Comparison of ENCODE assay signal across 21 cellular contexts in the genomic region with DNA sequence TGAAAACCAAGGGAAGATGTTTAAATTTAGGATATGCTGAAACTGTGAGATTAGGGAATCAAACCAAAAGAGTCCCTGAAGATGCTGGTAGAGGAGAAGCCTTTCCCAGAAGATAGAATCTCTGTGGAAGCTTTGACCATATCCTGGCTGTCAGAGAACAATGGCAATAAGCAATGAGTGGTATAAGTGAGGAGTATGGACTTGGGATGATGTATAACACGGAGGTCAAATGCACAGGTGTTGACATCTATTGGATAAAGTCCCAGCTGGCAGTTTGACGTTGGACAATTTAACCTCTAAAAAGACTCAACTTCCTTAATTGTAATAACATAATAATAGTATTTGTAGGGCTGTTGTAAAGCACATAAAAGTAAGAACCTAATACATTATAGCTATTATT. TPM values are rescaled to one million over a fixed set of nuclear protein-coding genes. Genes with fewer than 3 reads are reported as not detected.
DNase-seq lines count a peak whose midpoint lies in the region; ATAC-seq, FAIRE-seq and TF ChIP-seq lines count a peak whose summit lies in the region.
"Had no signal": no experiment of that assay in that cellular context is flagged by ENCODE, and none has a peak within 500 bp of the region (broad histone marks: within the 10 kb centered on the region; RNA-seq: fewer than 3 reads in every experiment).

No MANE protein-coding gene starts in this region.

- H3K9me1 ChIP-seq in IMR-90 (ENCODE audit: insufficient read depth, low read length), result no peaks in the 10 kb centered on the region

- H3K36me3 ChIP-seq in IMR-90 (ENCODE audit: control insufficient read depth, insufficient read depth, low read length), result no peaks in the 10 kb centered on the region; the same call in 1 of the 2 replicates
- H3K36me3 ChIP-seq: HAP-1 had no signal

- peak overlapping the region; percentile 52 for H2BK120ac ChIP-seq in IMR-90 (ENCODE audit: low read depth, low read length)

- FAIRE-seq in colon (lab: Jason Lieb, UNC), result peak; percentile 57
- FAIRE-seq in RCC 7860 (lab: Jason Lieb, UNC), result no peak
- FAIRE-seq: D721Med, G401.6, GM12891, H1, HepG2, HTR-8/SVneo had no signal

- no peak for ATAC-seq in IMR-90 (ENCODE audit: low read depth)
- ATAC-seq: CD8-positive, alpha-beta T cell; HepG2 had no signal

- H3K4ac ChIP-seq in IMR-90 (ENCODE audit: low read depth, low read length), result no peak overlapping the region; the same call in 1 of the 2 replicates

- H3K9ac ChIP-seq in IMR-90 (ENCODE audit: low read depth, low read length), result no peak overlapping the region

- intact Hi-C loops in IMR-90 (cut with micrococcal nuclease), result no loop called here

- peak overlapping the region; percentile 78; the same call in 1 of the 2 replicates for H2BK20ac ChIP-seq in IMR-90 (ENCODE audit: low read depth, low read length)

- no peak overlapping the region for H3K56ac ChIP-seq in IMR-90 (ENCODE audit: extremely low read depth, insufficient read depth, low read length)

- no TSS peak for BruUV-seq in IMR-90 (replicated peaks; lab: Mats Ljungman, UMichigan)

- H2AFZ ChIP-seq in IMR-90 (replicated peaks; ENCODE audit: low read length, poor library complexity), result no peak overlapping the region

- no peak overlapping the region for H3K14ac ChIP-seq in IMR-90 (replicated peaks; ENCODE audit: low read depth, low read length)

- no peaks in the 10 kb centered on the region; the same call in 1 of the 2 replicates for H3K9me3 ChIP-seq in IMR-90 (ENCODE audit: control insufficient read depth, insufficient read depth, low read length)

- H3K27ac ChIP-seq in IMR-90 (ENCODE audit: insufficient read depth, low read length), result no peak overlapping the region
- H3K27ac ChIP-seq: 22Rv1 had no signal

- no peak for TF ChIP-seq RAD21 in IMR-90 (IDR thresholded peaks at IDR 0.05; ENCODE audit: low read length)

- H3K4me3 ChIP-seq in IMR-90 (ENCODE audit: insufficient read depth, low read depth, low read length), result no peak overlapping the region
- H3K4me3 ChIP-seq: HAP-1 had no signal

- H4K91ac ChIP-seq in IMR-90 (ENCODE audit: insufficient read depth, low read depth, low read length), result no peak overlapping the region; the same call in 1 of the 2 replicates

- TF ChIP-seq POLR2A in IMR-90 (IDR thresholded peaks at IDR 0.05; ENCODE audit: low read depth, low read length), result no peak

- H4K20me1 ChIP-seq in IMR-90 (ENCODE audit: insufficient read depth, low read length), result no peaks in the 10 kb centered on the region

- H3K4me2 ChIP-seq in IMR-90 (ENCODE audit: low read depth, low read length), result no peak overlapping the region

- POLR2A ChIA-PET in IMR-90 (lab: Charles Lee; ENCODE audit: unreplicated experiment), result no interaction called here

- CTCF ChIA-PET in IMR-90 (lab: Yijun Ruan, JAX), result no interaction called here

- peak; percentile 11 for DNase-seq in NCI-H2227 (lab: John Stamatoyannopoulos, UW; ENCODE audit: unreplicated experiment)
- no peak for DNase-seq in NCI-H2227 treated with DMSO at 0.1 percent for 48 hours (lab: John Stamatoyannopoulos, UW)
- DNase-seq in IMR-90, result no peak
- DNase-seq in glomerular endothelial cell (ENCODE audit: extremely low read depth, low read depth, low spot score), result peak; percentile 52
- DNase-seq in HT-29 (ENCODE audit: low spot score), result no peak
- no peak for DNase-seq in RCC 7860 (ENCODE audit: low spot score)
- no peak for DNase-seq in stimulated activated CD4-positive, alpha-beta T cell treated with anti-CD3 and anti-CD28 coated beads, Interleukin-12 subunit alpha, Interleukin-12 subunit beta, amount 100 ng/mL, for 4 hours
- DNase-seq: CD8-positive, alpha-beta T cell; DMS153; DMS79 treated with DMSO at 0.1 percent for 48 hours had no signal

- peaks cover 1% of the 10 kb centered on the region; the same call in 1 of the 2 replicates for H3K4me1 ChIP-seq in IMR-90 (ENCODE audit: control insufficient read depth, insufficient read depth, low read length)
- H3K4me1 ChIP-seq: HAP-1 had no signal

- dilution Hi-C loops in IMR-90 (cut with HindIII; ENCODE audit: low sequenced_read_pairs, unreplicated experiment), result no loop called here

- no peaks in the 10 kb centered on the region for H3K27me3 ChIP-seq in IMR-90 (ENCODE audit: control insufficient read depth, insufficient read depth, low read length)

- H2BK15ac ChIP-seq in IMR-90 (ENCODE audit: low read depth, low read length), result peak overlapping the region; percentile 93; the same call in 1 of the 3 replicates

- peak overlapping the region; percentile 74; the same call in 1 of the 2 replicates for H3K18ac ChIP-seq in IMR-90 (ENCODE audit: low read depth, low read length)

- H4K5ac ChIP-seq in IMR-90 (ENCODE audit: low read depth, low read length), result peak overlapping the region; percentile 40; the same call in 1 of the 2 replicates

- H2BK5ac ChIP-seq in IMR-90 (ENCODE audit: low read depth, low read length, poor library complexity, severe bottlenecking), result no peak overlapping the region

- no peak for TF ChIP-seq CTCF in IMR-90 (conservative IDR thresholded peaks at IDR 0.05; ENCODE audit: low read depth, low read length)

- no peaks in the 10 kb centered on the region for H3K79me1 ChIP-seq in IMR-90 (ENCODE audit: low read depth in 1 of 2, low read length in 2 of 2)

- no peak overlapping the region for H2AK9ac ChIP-seq in IMR-90 (replicated peaks; ENCODE audit: low read depth, low read length, poor library complexity)

- H4K8ac ChIP-seq in IMR-90 (ENCODE audit: low read depth in 2 of 2, low read length in 2 of 2), result no peak overlapping the region

- H2AK5ac ChIP-seq in IMR-90 (ENCODE audit: low read depth, low read length), result no peak overlapping the region

- H3K23ac ChIP-seq in IMR-90 (ENCODE audit: low read depth, low read length), result no peak overlapping the region

- in situ Hi-C loops in IMR-90 (cut with MboI; ENCODE audit: low sequenced_read_pairs), result no loop called here

- no CpG with 5 or more reads among the region's 2 CpGs for WGBS in IMR-90 (ENCODE audit: extremely low coverage in 2 of 2, insufficient read length in 1 of 2), 2 experiments

TF ChIP-seq in IMR-90, 13 proteins besides CTCF, POLR2A, EP300 and RAD21:
- TF ChIP-seq BHLHE40 (IDR thresholded peaks at IDR 0.05; ENCODE audit: low read depth, low read length), result no peak
- no peak for TF ChIP-seq NFE2L2 (IDR thresholded peaks at IDR 0.05; ENCODE audit: low read depth, low read length)
- no peak for TF ChIP-seq CHD1 (IDR thresholded peaks at IDR 0.05; ENCODE audit: low read depth, low read length)
- TF ChIP-seq CEBPB (IDR thresholded peaks at IDR 0.05; ENCODE audit: low read depth, low read length), result no peak
- no peak for TF ChIP-seq FOS (IDR thresholded peaks at IDR 0.05; ENCODE audit: low read depth, low read length)
- TF ChIP-seq, protein P1, sequence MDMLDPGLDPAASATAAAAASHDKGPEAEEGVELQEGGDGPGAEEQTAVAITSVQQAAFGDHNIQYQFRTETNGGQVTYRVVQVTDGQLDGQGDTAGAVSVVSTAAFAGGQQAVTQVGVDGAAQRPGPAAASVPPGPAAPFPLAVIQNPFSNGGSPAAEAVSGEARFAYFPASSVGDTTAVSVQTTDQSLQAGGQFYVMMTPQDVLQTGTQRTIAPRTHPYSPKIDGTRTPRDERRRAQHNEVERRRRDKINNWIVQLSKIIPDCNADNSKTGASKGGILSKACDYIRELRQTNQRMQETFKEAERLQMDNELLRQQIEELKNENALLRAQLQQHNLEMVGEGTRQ (IDR thresholded peaks at IDR 0.05; ENCODE audit: low read depth, low read length), result no peak
- no peak for TF ChIP-seq SMC3 (IDR thresholded peaks at IDR 0.05; ENCODE audit: low read depth, low read length)
- TF ChIP-seq RCOR1 (IDR thresholded peaks at IDR 0.05; ENCODE audit: insufficient replicate concordance, low read length), result no peak
- no peak for TF ChIP-seq MAFK (IDR thresholded peaks at IDR 0.05; ENCODE audit: low read depth, low read length)
- no peak for TF ChIP-seq RFX5 (IDR thresholded peaks at IDR 0.05; ENCODE audit: low read depth, low read length)
- TF ChIP-seq ELK1 (IDR thresholded peaks at IDR 0.05; ENCODE audit: borderline replicate concordance, low read depth, low read length), result no peak
- TF ChIP-seq MAZ (IDR thresholded peaks at IDR 0.05; ENCODE audit: borderline replicate concordance, low read depth, low read length), result no peak
- no peak for TF ChIP-seq MXI1 (IDR thresholded peaks at IDR 0.05; ENCODE audit: borderline replicate concordance, low read depth, low read length)

RNA-seq across cellular contexts. Expression of gene CLEC14A, which starts 30.1 kb away (rescaled TPM):
- 2.8 and 3.0 TPM in 2 replicates for total RNA-seq in IMR-90 (2012; rRNA removed)
- polyA plus RNA-seq in IMR-90 (2012; rRNA removed), result 5.7 and 6.2 TPM in 2 replicates
- polyA plus RNA-seq in IMR-90 (2012; cell fraction: cytosol; rRNA removed), result 4.6 and 5.4 TPM in 2 replicates
- 1.4 and 2.9 TPM in 2 replicates for polyA plus RNA-seq in IMR-90 (2012; cell fraction: nucleus; rRNA removed; ENCODE audit: low replicate concordance)
- total RNA-seq in glomerular endothelial cell, result 318 and 389 TPM in 2 replicates
- not detected in 2 replicates for total RNA-seq in HT-29 (2014; rRNA removed; shearing (Covaris generic))
- total RNA-seq: A673; CD8-positive, alpha-beta T cell; HepG2 had no signal
- polyA plus RNA-seq: CD14-positive monocyte, HepG2 had no signal

Comparison
In these comparisons a context has a peak if more than half of its experiments do, and no peak if none do; other contexts are left out.
1. DNase-seq: peak in NCI-H2227 (single experiment) and glomerular endothelial cell (single experiment); none in NCI-H2227 treated with DMSO at 0.1 percent for 48 hours (single experiment), IMR-90 (single experiment), HT-29 (single experiment), RCC 7860 (single experiment) and stimulated activated CD4-positive, alpha-beta T cell treated with anti-CD3 and anti-CD28 coated beads, Interleukin-12 subunit alpha, Interleukin-12 subunit beta, amount 100 ng/mL, for 4 hours (single experiment).
2. RNA of gene CLEC14A, which starts 30.1 kb away (total RNA-seq): 318 to 389 TPM in glomerular endothelial cell; 2.8 to 3.0 TPM in IMR-90 and not detected in HT-29; every median in the first group is over 10 times any median in the second.